ENCODE assay signal across 8 cellular contexts in genomic region chr6:11144393-11144829, GRCh38. TPM values are rescaled to one million over a fixed set of nuclear protein-coding genes. Genes with fewer than 3 reads are reported as not detected.
DNase-seq lines count a peak whose midpoint lies in the region; ATAC-seq and TF ChIP-seq lines count a peak whose summit lies in the region.

No MANE protein-coding gene starts in this region.

- no peak overlapping the region for H3K4me3 ChIP-seq in Panc1 (ENCODE audit: low read depth in 2 of 2, low read length in 2 of 2)
- H3K4me3 ChIP-seq in fibroblast of mammary gland (ENCODE audit: control insufficient read depth, low read depth, low read length) = no peak overlapping the region

- H3K4me1 ChIP-seq in Panc1 (ENCODE audit: control insufficient read depth, insufficient read depth, low read length) = 0 out of 2 replicates have a peak, but pooled peaks cover 3% of the 10 kb centered on the region

- H3K4me3 Mint-ChIP-seq in activated T-cell treated with anti-CD3 and anti-CD28 coated beads, Interleukin-2, amount 50 U/mL, for 4 hours = no peak overlapping the region
- H3K4me3 Mint-ChIP-seq in neural crest cell = no peak overlapping the region
- no peak overlapping the region for H3K4me3 Mint-ChIP-seq in stimulated activated naive CD8-positive, alpha-beta T cell treated with anti-CD3 and anti-CD28 coated beads, Interleukin-15, Interleukin-2, amounts not matched to agents 100 ng/mL and 50 ng/mL, for 24 hours

- BruUV-seq in Panc1 (replicated peaks; lab: Mats Ljungman, UMichigan) = no TSS peak

- H3K4me1 Mint-ChIP-seq in activated T-cell treated with anti-CD3 and anti-CD28 coated beads, Interleukin-2, amount 50 U/mL, for 4 hours (ENCODE audit: low read depth) = peaks cover 5% of the 10 kb centered on the region
- peaks cover 13% of the 10 kb centered on the region for H3K4me1 Mint-ChIP-seq in neural crest cell
- H3K4me1 Mint-ChIP-seq in stimulated activated naive CD8-positive, alpha-beta T cell treated with anti-CD3 and anti-CD28 coated beads, Interleukin-15, Interleukin-2, amounts not matched to agents 100 ng/mL and 50 ng/mL, for 24 hours (ENCODE audit: low read depth) = peaks cover 26% of the 10 kb centered on the region

- DNase-seq in Ammon's horn (ENCODE audit: low spot score) = peak; percentile 89
- peak; percentile 54 for DNase-seq in Panc1 (ENCODE audit: low read depth, low spot score)
- DNase-seq in activated T-cell treated with anti-CD3 and anti-CD28 coated beads, Interleukin-2, amount 50 U/mL, for 4 hours = peak; percentile 70
- DNase-seq in fibroblast of mammary gland (ENCODE audit: low read depth) = peak; percentile 75
- DNase-seq in neural crest cell (ENCODE audit: low read depth, low spot score) = peak; percentile 77

- H3K36me3 Mint-ChIP-seq in activated T-cell treated with anti-CD3 and anti-CD28 coated beads, Interleukin-2, amount 50 U/mL, for 4 hours (ENCODE audit: insufficient read depth) = no peaks in the 10 kb centered on the region
- H3K36me3 Mint-ChIP-seq in neural crest cell (ENCODE audit: low read depth) = peaks cover 3% of the 10 kb centered on the region
- H3K36me3 Mint-ChIP-seq in stimulated activated naive CD8-positive, alpha-beta T cell treated with anti-CD3 and anti-CD28 coated beads, Interleukin-15, Interleukin-2, amounts not matched to agents 100 ng/mL and 50 ng/mL, for 24 hours (ENCODE audit: low read depth) = no peaks in the 10 kb centered on the region

- H3K27ac ChIP-seq in Panc1 (ENCODE audit: low read length) = no peak overlapping the region

- no peaks in the 10 kb centered on the region for H3K36me3 ChIP-seq in Panc1 (ENCODE audit: control insufficient read depth, insufficient read depth, low read length)

- H3K9me3 ChIP-seq in Panc1 (ENCODE audit: control insufficient read depth, insufficient read depth, low read depth, low read length) = no peaks in the 10 kb centered on the region

- H3K27me3 ChIP-seq in Panc1 (ENCODE audit: control insufficient read depth, insufficient read depth, low read length) = no peaks in the 10 kb centered on the region

- in situ Hi-C loops in Panc1 (cut with HindIII; ENCODE audit: low pct_unique_long_range_greater_than_20kb, low sequenced_read_pairs) = no loop called here

- H3K27me3 Mint-ChIP-seq in activated T-cell treated with anti-CD3 and anti-CD28 coated beads, Interleukin-2, amount 50 U/mL, for 4 hours (ENCODE audit: low read depth) = no peaks in the 10 kb centered on the region
- H3K27me3 Mint-ChIP-seq in neural crest cell (ENCODE audit: low read depth) = no peaks in the 10 kb centered on the region
- no peaks in the 10 kb centered on the region for H3K27me3 Mint-ChIP-seq in stimulated activated naive CD8-positive, alpha-beta T cell treated with anti-CD3 and anti-CD28 coated beads, Interleukin-15, Interleukin-2, amounts not matched to agents 100 ng/mL and 50 ng/mL, for 24 hours

- ATAC-seq in GM18870 (IDR thresholded peaks at IDR 0.05; ENCODE audit: unreplicated experiment) (peak; percentile 65), HG03520 (IDR thresholded peaks at IDR 0.05; ENCODE audit: unreplicated experiment) (peak; percentile 79), Panc1 (peak; percentile 92)
- ATAC-seq in activated T-cell treated with anti-CD3 and anti-CD28 coated beads, Interleukin-2, amount 50 U/mL, for 4 hours = peak; percentile 88 to 95

- no peak overlapping the region for H3K27ac Mint-ChIP-seq in neural crest cell (ENCODE audit: unreplicated experiment)
- H3K27ac Mint-ChIP-seq in stimulated activated naive CD8-positive, alpha-beta T cell treated with anti-CD3 and anti-CD28 coated beads, Interleukin-15, Interleukin-2, amounts not matched to agents 100 ng/mL and 50 ng/mL, for 24 hours = peak overlapping the region; percentile 0

- H3K9me3 Mint-ChIP-seq in activated T-cell treated with anti-CD3 and anti-CD28 coated beads, Interleukin-2, amount 50 U/mL, for 4 hours = no peaks in the 10 kb centered on the region
- no peaks in the 10 kb centered on the region for H3K9me3 Mint-ChIP-seq in neural crest cell
- H3K9me3 Mint-ChIP-seq in stimulated activated naive CD8-positive, alpha-beta T cell treated with anti-CD3 and anti-CD28 coated beads, Interleukin-15, Interleukin-2, amounts not matched to agents 100 ng/mL and 50 ng/mL, for 24 hours = no peaks in the 10 kb centered on the region

- peak; percentile 91 for TF ChIP-seq CTCF in Panc1 (IDR thresholded peaks at IDR 0.05)
- peak; percentile 98 for TF ChIP-seq CTCF in fibroblast of mammary gland (conservative IDR thresholded peaks at IDR 0.05; ENCODE audit: control insufficient read depth, insufficient read depth, low read depth, low read length)
- peak; percentile 98 for TF ChIP-seq CTCF in neural crest cell (conservative IDR thresholded peaks at IDR 0.05)

- POLR2A ChIA-PET in Panc1 (lab: Charles Lee) = interaction anchor here (0.6 kb wide), 1 partner anchor 357 kb away, joined by 3 read pairs; no protein-coding TSS in a partner anchor

- intact Hi-C loops in Panc1 (cut with micrococcal nuclease; ENCODE audit: unreplicated experiment) = loop anchor here (1.0 to 5.0 kb wide), 2 partner anchors 352 to 433 kb away; no protein-coding TSS in a partner anchor

- CTCF ChIA-PET in Panc1 (lab: Charles Lee) = interaction anchor here (0.7 to 1.5 kb wide), 4 partner anchors 13 to 431 kb away, joined by 3 to 7 read pairs (median 4); no protein-coding TSS in a partner anchor

RNA-seq across cellular contexts. Expression of gene ERVFRD-1, which starts 32.9 kb away (rescaled TPM):
- total RNA-seq in Panc1 (2021; ENCODE audit: unreplicated experiment) (not detected), neural crest cell (not detected in 2 replicates)
- polyA plus RNA-seq in Panc1 (2012; ENCODE audit: insufficient read length) = not detected
- not detected for total RNA-seq in activated T-cell treated with anti-CD3 and anti-CD28 coated beads, Interleukin-2, amount 50 U/mL, for 4 hours

RNA-seq across cellular contexts. Expression of gene SMIM13, which starts 50.8 kb away (rescaled TPM):
- total RNA-seq in Panc1 (2021; ENCODE audit: unreplicated experiment) (17.6 TPM), neural crest cell (12.3 and 13.3 TPM in 2 replicates)
- 9.4 TPM for polyA plus RNA-seq in Panc1 (2012; ENCODE audit: insufficient read length)
- total RNA-seq in activated T-cell treated with anti-CD3 and anti-CD28 coated beads, Interleukin-2, amount 50 U/mL, for 4 hours = 10 to 100 TPM; 13.7 to 15.2 (median 14.9) TPM
